ENCODE assay signal across 14 cellular contexts in the genomic region with DNA sequence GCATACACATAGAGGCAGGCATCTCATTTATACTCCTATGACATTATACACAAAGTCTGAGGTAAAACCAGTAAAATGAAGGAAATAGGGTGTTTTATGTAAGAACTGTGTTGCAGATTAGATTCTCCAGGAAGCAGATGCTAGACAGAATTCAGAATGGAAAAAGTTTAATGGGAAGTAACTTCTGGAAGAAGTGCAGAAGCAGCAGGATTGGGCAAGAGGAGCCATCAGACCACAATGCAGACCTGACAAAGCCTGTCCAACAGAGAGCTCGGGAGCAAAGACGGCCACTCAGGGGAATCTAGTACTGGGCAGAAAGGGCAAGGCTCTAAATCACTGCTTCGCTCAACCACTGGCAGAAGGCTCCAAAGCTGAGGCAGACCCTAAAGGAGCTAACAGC. TPM values are rescaled to one million over a fixed set of nuclear protein-coding genes. Genes with fewer than 3 reads are reported as not detected.
DNase-seq lines count a peak whose midpoint lies in the region; ATAC-seq and TF ChIP-seq lines count a peak whose summit lies in the region.
"Had no signal": no experiment of that assay in that cellular context is flagged by ENCODE, and none has a peak within 500 bp of the region (broad histone marks: within the 10 kb centered on the region; RNA-seq: fewer than 3 reads in every experiment).

No MANE protein-coding gene starts in this region.

- H3K36me3 ChIP-seq in prostate gland, result no peaks in the 10 kb centered on the region

- no peaks in the 10 kb centered on the region for H3K27me3 ChIP-seq in prostate gland (replicated peaks; ENCODE audit: insufficient read depth)
- H3K27me3 ChIP-seq: suprapubic skin had no signal

- H3K4me1 ChIP-seq in prostate gland (replicated peaks), result peaks cover 2% of the 10 kb centered on the region

- no peaks in the 10 kb centered on the region for H3K9me3 Mint-ChIP-seq in stimulated activated effector memory CD8-positive, alpha-beta T cell treated with anti-CD3 and anti-CD28 coated beads, Interleukin-12 subunit alpha, Interleukin-12 subunit beta, amount 100 ng/mL, for 72 hours

- intact Hi-C loops in left ventricle myocardium superior (cut with micrococcal nuclease) (no loop called here), prostate gland (cut with DNase I) (no loop called here)

- peaks cover 42% of the 10 kb centered on the region for H3K36me3 Mint-ChIP-seq in stimulated activated effector memory CD8-positive, alpha-beta T cell treated with anti-CD3 and anti-CD28 coated beads, Interleukin-12 subunit alpha, Interleukin-12 subunit beta, amount 100 ng/mL, for 72 hours

- H3K4me3 Mint-ChIP-seq in stimulated activated effector memory CD8-positive, alpha-beta T cell treated with anti-CD3 and anti-CD28 coated beads, Interleukin-12 subunit alpha, Interleukin-12 subunit beta, amount 100 ng/mL, for 72 hours, result no peak overlapping the region

- no peaks in the 10 kb centered on the region for H3K9me3 ChIP-seq in prostate gland
- H3K9me3 ChIP-seq: suprapubic skin had no signal

- no peak overlapping the region for H3K27ac Mint-ChIP-seq in stimulated activated effector memory CD8-positive, alpha-beta T cell treated with anti-CD3 and anti-CD28 coated beads, Interleukin-12 subunit alpha, Interleukin-12 subunit beta, amount 100 ng/mL, for 72 hours

- H3K4me1 Mint-ChIP-seq in stimulated activated effector memory CD8-positive, alpha-beta T cell treated with anti-CD3 and anti-CD28 coated beads, Interleukin-12 subunit alpha, Interleukin-12 subunit beta, amount 100 ng/mL, for 72 hours, result peaks cover 22% of the 10 kb centered on the region

- H3K27ac ChIP-seq in prostate gland, result peak overlapping the region in 1 of 2 donors; percentile 17
- H3K27ac ChIP-seq: suprapubic skin had no signal

- 50% methylated on average over 3 of the region's 3 CpGs for WGBS in prostate gland

- peak; percentile 74 for ATAC-seq in left ventricle myocardium superior
- ATAC-seq in stimulated activated effector memory CD8-positive, alpha-beta T cell treated with anti-CD3 and anti-CD28 coated beads, Interleukin-12 subunit alpha, Interleukin-12 subunit beta, amount 100 ng/mL, for 72 hours, result no peak

- TF ChIP-seq CTCF in prostate gland (IDR thresholded peaks at IDR 0.05), result no peak

- no peak for TF ChIP-seq POLR2A in prostate gland (IDR thresholded peaks at IDR 0.05)

- H3K4me3 ChIP-seq in prostate gland, result no peak overlapping the region
- H3K4me3 ChIP-seq: suprapubic skin had no signal

- peak; percentile 32 for DNase-seq in AG20443 (ENCODE audit: low spot score)
- DNase-seq in amniotic epithelial cell (ENCODE audit: low read depth), result peak; percentile 69
- no peak for DNase-seq in left ventricle myocardium superior
- peak; percentile 17 for DNase-seq in prostate gland (ENCODE audit: low spot score)
- DNase-seq in GM19240 (ENCODE audit: insufficient read length, low spot score), result no peak
- no peak for DNase-seq in stimulated activated effector memory CD8-positive, alpha-beta T cell treated with anti-CD3 and anti-CD28 coated beads, Interleukin-12 subunit alpha, Interleukin-12 subunit beta, amount 100 ng/mL, for 72 hours (ENCODE audit: low spot score in 2 of 2)
- DNase-seq in T-helper 2 cell, result no peak
- no peak for DNase-seq in NCI-H146 treated with DMSO at 0.1 percent for 48 hours (lab: John Stamatoyannopoulos, UW; ENCODE audit: unreplicated experiment)
- DNase-seq: activated naive CD4-positive, alpha-beta T cell; hippocampal formation; KG1; NCI-H187 treated with DMSO at 0.1 percent for 48 hours; NCI-H774 had no signal

RNA-seq across cellular contexts. Expression of a gene that starts 33.7 kb away (rescaled TPM):
- 23.1 TPM for total RNA-seq in left ventricle myocardium superior
- 10 to 100 TPM; 26.6 to 52.6 TPM for total RNA-seq in prostate gland

RNA-seq across cellular contexts. Expression of a gene that starts 48.5 kb away (rescaled TPM):
- 109 TPM for total RNA-seq in left ventricle myocardium superior
- total RNA-seq in prostate gland, result 10 to 100 TPM; 64.8 to 78.6 TPM

Comparison
In these comparisons a context has a peak if more than half of its experiments do, and no peak if none do; other contexts are left out.
1. DNase-seq: peak in AG20443 (single experiment), amniotic epithelial cell (single experiment) and prostate gland (single experiment); none in left ventricle myocardium superior (single experiment), GM19240 (single experiment), stimulated activated effector memory CD8-positive, alpha-beta T cell treated with anti-CD3 and anti-CD28 coated beads, Interleukin-12 subunit alpha, Interleukin-12 subunit beta, amount 100 ng/mL, for 72 hours (0 of 2), T-helper 2 cell (0 of 5) and NCI-H146 treated with DMSO at 0.1 percent for 48 hours (single experiment).